In genomic region chr6:110491644-110492317, GRCh38 we compare ENCODE assay signal across 9 cellular contexts. TPM values are rescaled to one million over a fixed set of nuclear protein-coding genes. Genes with fewer than 3 reads are reported as not detected.
DNase-seq lines count a peak whose midpoint lies in the region; ATAC-seq, FAIRE-seq and TF ChIP-seq lines count a peak whose summit lies in the region.
"Had no signal": no experiment of that assay in that cellular context is flagged by ENCODE, and none has a peak within 500 bp of the region (broad histone marks: within the 10 kb centered on the region; RNA-seq: fewer than 3 reads in every experiment).

No MANE protein-coding gene starts in this region.

- H3K9me1 ChIP-seq in keratinocyte (ENCODE audit: control insufficient read depth, extremely low read depth, insufficient read depth, low read length) = no peaks in the 10 kb centered on the region

- DNase-seq in A673 (ENCODE audit: low spot score) (peak; percentile 48), WERI-Rb-1 (no peak), keratinocyte (ENCODE audit: low read depth, low spot score) (no peak), KBM-7 (no peak), HepG2 (ENCODE audit: low spot score) (no peak), GDM1 (lab: John Stamatoyannopoulos, UW) (no peak), suprapubic skin (ENCODE audit: low spot score in 2 of 2) (no peak)
- DNase-seq: H9 had no signal

- H3K4me1 ChIP-seq in A673 (ENCODE audit: insufficient read depth, low read length, poor library complexity, severe bottlenecking) = peaks cover 13% of the 10 kb centered on the region
- peaks cover 38% of the 10 kb centered on the region for H3K4me1 ChIP-seq in KMS-11 (ENCODE audit: low read depth, poor library complexity, severe bottlenecking)
- H3K4me1 ChIP-seq in keratinocyte (ENCODE audit: control insufficient read depth, extremely low read depth, insufficient read depth, low read length) = peaks cover 14% of the 10 kb centered on the region
- 0 out of 2 replicates have a peak, but pooled peaks cover 17% of the 10 kb centered on the region for H3K4me1 ChIP-seq in HepG2 (ENCODE audit: insufficient read depth, low read length)
- H3K4me1 ChIP-seq in suprapubic skin = peaks cover 10% of the 10 kb centered on the region

- H3K27me3 ChIP-seq in A673 (replicated peaks; ENCODE audit: insufficient read depth, low read depth, low read length, poor library complexity) (no peaks in the 10 kb centered on the region), KMS-11 (ENCODE audit: insufficient read depth, low read depth) (no peaks in the 10 kb centered on the region), WERI-Rb-1 (ENCODE audit: insufficient read depth, low read depth, severe bottlenecking) (no peaks in the 10 kb centered on the region), keratinocyte (ENCODE audit: control insufficient read depth, extremely low read depth, insufficient read depth, low read length) (peaks cover 2% of the 10 kb centered on the region), HepG2 (ENCODE audit: control insufficient read depth in 1 of 2, insufficient read depth in 2 of 2, low read length in 2 of 2) (0 out of 5 replicates have a peak, but pooled peaks cover 0 to 4% of the 10 kb centered on the region in 2 experiments), suprapubic skin (no peaks in the 10 kb centered on the region)

- no TSS peak for BruUV-seq in A673 (replicated peaks; lab: Mats Ljungman, UMichigan)
- no TSS peak for BruUV-seq in HepG2 (replicated peaks; lab: Mats Ljungman, UMichigan)

- no peak for TF ChIP-seq CTCF in A673 (conservative IDR thresholded peaks at IDR 0.05; ENCODE audit: low read depth, low read length)
- TF ChIP-seq CTCF in KMS-11 (conservative IDR thresholded peaks at IDR 0.05; ENCODE audit: low read depth, low read length) = no peak
- TF ChIP-seq CTCF in WERI-Rb-1 (IDR thresholded peaks at IDR 0.05; ENCODE audit: low read depth, low read length) = no peak
- TF ChIP-seq CTCF in keratinocyte (optimal IDR thresholded peaks at IDR 0.05 in 1 of 3, IDR thresholded peaks at IDR 0.05 in 1 of 3, conservative IDR thresholded peaks at IDR 0.05 in 1 of 3; ENCODE audit: extremely low read depth in 1 of 3, insufficient read depth in 2 of 3, low read length in 3 of 3) = no peak
- TF ChIP-seq CTCF in HepG2 (CRISPR knock-in tag; IDR thresholded peaks at IDR 0.05) = no peak
- no peak for TF ChIP-seq CTCF in suprapubic skin (IDR thresholded peaks at IDR 0.05)

- dilution Hi-C loops in keratinocyte (cut with MboI; ENCODE audit: extremely low pct_ligation_motif_present, low sequenced_read_pairs) = no loop called here

- POLR2A ChIA-PET in A673 (lab: Charles Lee; ENCODE audit: low non-redundant PET) = no interaction called here
- POLR2A ChIA-PET in HepG2 (lab: Yijun Ruan, JAX) = no interaction called here

- CTCF ChIA-PET in A673 (lab: Charles Lee) (no interaction called here), HepG2 (lab: Yijun Ruan, JAX; ENCODE audit: low intra/inter-chr PET ratio, low total read pairs) (no interaction called here)

- H3K4me3 ChIP-seq in A673 (ENCODE audit: low read depth, low read length, poor library complexity, severe bottlenecking) (no peak overlapping the region), KMS-11 (IDR thresholded peaks at IDR 0.05; ENCODE audit: insufficient read depth, low read depth, low read length) (no peak overlapping the region), WERI-Rb-1 (ENCODE audit: low read depth, low read length) (no peak overlapping the region), keratinocyte (ENCODE audit: control insufficient read depth in 2 of 3, extremely low read depth in 1 of 3, insufficient read depth in 2 of 3, low read depth in 1 of 3, low read length in 3 of 3) (peak overlapping the region in 1 of 3 experiments; percentile 3), HepG2 (replicated peaks in 1 of 3; ENCODE audit: insufficient read depth in 1 of 3, low read depth in 2 of 3, low read length in 3 of 3) (no peak overlapping the region), suprapubic skin (no peak overlapping the region)

- H2AFZ ChIP-seq in KMS-11 (ENCODE audit: low read depth) (peak overlapping the region; percentile 40; the same call in 1 of the 2 replicates), keratinocyte (ENCODE audit: control insufficient read depth, low read length) (peak overlapping the region; percentile 68), HepG2 (ENCODE audit: low read length) (no peak overlapping the region)

- H3K4me2 ChIP-seq in KMS-11 = peak overlapping the region; percentile 80
- peak overlapping the region; percentile 79 for H3K4me2 ChIP-seq in keratinocyte (ENCODE audit: control insufficient read depth, extremely low read depth, insufficient read depth, low read depth, low read length)
- no peak overlapping the region for H3K4me2 ChIP-seq in HepG2 (ENCODE audit: low read depth, low read length)

- H3K36me3 ChIP-seq in A673 (ENCODE audit: insufficient read depth, low read length, poor library complexity, severe bottlenecking) = no peaks in the 10 kb centered on the region
- H3K36me3 ChIP-seq in KMS-11 (ENCODE audit: insufficient read depth) = no peaks in the 10 kb centered on the region
- no peaks in the 10 kb centered on the region for H3K36me3 ChIP-seq in WERI-Rb-1
- no peaks in the 10 kb centered on the region for H3K36me3 ChIP-seq in keratinocyte (ENCODE audit: control insufficient read depth in 2 of 2, extremely low read depth in 1 of 2, insufficient read depth in 2 of 2, low read length in 2 of 2)
- no peaks in the 10 kb centered on the region for H3K36me3 ChIP-seq in HepG2 (replicated peaks in 1 of 2; ENCODE audit: control insufficient read depth in 1 of 2, insufficient read depth in 2 of 2, low read length in 2 of 2)
- no peaks in the 10 kb centered on the region for H3K36me3 ChIP-seq in suprapubic skin

- H3K27ac ChIP-seq in A673 (ENCODE audit: low read depth, low read length, poor library complexity, severe bottlenecking) = peak overlapping the region; percentile 43
- peak overlapping the region; percentile 89 for H3K27ac ChIP-seq in KMS-11
- H3K27ac ChIP-seq in WERI-Rb-1 = peak overlapping the region; percentile 28
- peak overlapping the region; percentile 28 for H3K27ac ChIP-seq in keratinocyte (ENCODE audit: control insufficient read depth, insufficient read depth, low read length)
- no peak overlapping the region for H3K27ac ChIP-seq in HepG2 (ENCODE audit: extremely low read length, insufficient read depth, low read length)
- no peak overlapping the region for H3K27ac ChIP-seq in suprapubic skin

- intact Hi-C loops in A673 (cut with micrococcal nuclease; ENCODE audit: unreplicated experiment) (no loop called here), HepG2 (cut with micrococcal nuclease; ENCODE audit: unreplicated experiment) (no loop called here)

- TF ChIP-seq EP300 in HepG2 (IDR thresholded peaks at IDR 0.05; ENCODE audit: low read depth in 2 of 2, low read length in 2 of 2) (no peak), HepG2 (CRISPR knock-in tag; IDR thresholded peaks at IDR 0.05; ENCODE audit: borderline replicate concordance) (no peak), suprapubic skin (IDR thresholded peaks at IDR 0.05) (no peak)

- WGBS in HepG2 (ENCODE audit: low lambda C conversion rate) = 50% methylated on average over 7 of the region's 7 CpGs
- 30% methylated on average over 7 of the region's 7 CpGs for WGBS in suprapubic skin

- H3K9me3 ChIP-seq in A673 (ENCODE audit: low read depth, low read length, poor library complexity, severe bottlenecking) (no peaks in the 10 kb centered on the region), WERI-Rb-1 (ENCODE audit: severe bottlenecking) (no peaks in the 10 kb centered on the region), keratinocyte (ENCODE audit: control insufficient read depth, low read depth, low read length) (no peaks in the 10 kb centered on the region), HepG2 (ENCODE audit: low read length) (no peaks in the 10 kb centered on the region), suprapubic skin (no peaks in the 10 kb centered on the region)

- H3K9ac ChIP-seq in KMS-11 = peak overlapping the region; percentile 54; the same call in 1 of the 2 replicates
- H3K9ac ChIP-seq in keratinocyte (ENCODE audit: control insufficient read depth, extremely low read depth, insufficient read depth, low read length) = peak overlapping the region; percentile 42
- no peak overlapping the region for H3K9ac ChIP-seq in HepG2 (ENCODE audit: insufficient read depth, low read depth, low read length)

- H4K20me1 ChIP-seq in KMS-11 (ENCODE audit: insufficient read depth) = no peaks in the 10 kb centered on the region
- no peaks in the 10 kb centered on the region for H4K20me1 ChIP-seq in keratinocyte (ENCODE audit: control insufficient read depth, extremely low read depth, insufficient read depth, low read length)
- no peaks in the 10 kb centered on the region for H4K20me1 ChIP-seq in HepG2 (ENCODE audit: insufficient read depth, low read length)

- H3K79me2 ChIP-seq in KMS-11 (ENCODE audit: insufficient read depth, low read depth) (no peaks in the 10 kb centered on the region), keratinocyte (ENCODE audit: control insufficient read depth, insufficient read depth, low read length) (no peaks in the 10 kb centered on the region), HepG2 (ENCODE audit: insufficient read depth, low read length) (no peaks in the 10 kb centered on the region)

- TF ChIP-seq POLR2A in HepG2 (IDR thresholded peaks at IDR 0.05; ENCODE audit: insufficient read depth in 1 of 2, low read depth in 2 of 2, low read length in 2 of 2) (no peak), suprapubic skin (IDR thresholded peaks at IDR 0.05) (no peak)

- ATAC-seq in HepG2 = no peak

- no peak for TF ChIP-seq RAD21 in HepG2 (CRISPR knock-in tag; IDR thresholded peaks at IDR 0.05)

- FAIRE-seq in keratinocyte (lab: Jason Lieb, UNC) (peak; percentile 86), HepG2 (lab: Jason Lieb, UNC) (no peak)

- in situ Hi-C loops in KBM-7 (cut with MboI; ENCODE audit: low pct_unique_long_range_greater_than_20kb, low sequenced_read_pairs) = no loop called here
- in situ Hi-C loops in HepG2 (cut with HindIII; ENCODE audit: extremely low pct_ligation_motif_present, low pct_unique_long_range_greater_than_20kb) = no loop called here

RNA-seq across cellular contexts. Expression of gene SLC22A16, which starts 15.4 kb away (rescaled TPM):
- total RNA-seq in A673 (2021) = 0.15 TPM in 1 of 2 replicates, not detected in the other
- 0.04 TPM in 1 of 3 replicates, not detected in the others for polyA plus RNA-seq in keratinocyte
- polyA plus RNA-seq in keratinocyte (2011; ENCODE audit: low read depth) = not detected
- polyA plus RNA-seq in keratinocyte (2011; cell fraction: cytosol; rRNA removed) = not detected in 2 replicates
- not detected in 2 replicates for polyA plus RNA-seq in keratinocyte (2011; cell fraction: nucleus; rRNA removed)
- not detected in 2 replicates for polyA plus RNA-seq in keratinocyte (2012; ENCODE audit: low replicate concordance)
- polyA minus RNA-seq in keratinocyte = not detected in 3 replicates
- polyA minus RNA-seq in keratinocyte (2011; cell fraction: cytosol; rRNA and poly(A)+ RNA removed) = not detected
- not detected in 2 replicates for polyA minus RNA-seq in keratinocyte (2011; cell fraction: nucleus; rRNA and poly(A)+ RNA removed)
- total RNA-seq in HepG2 (2016; rRNA removed; fragmentation: Illumina TruSeq; extraction: Trizol) = not detected in 2 replicates
- not detected in 2 replicates for total RNA-seq in HepG2 (2016; cell fraction: cytosol; rRNA removed; fragmentation: Illumina TruSeq; extraction: Trizol; ENCODE audit: low read depth)
- not detected in 2 replicates for total RNA-seq in HepG2 (2016; cell fraction: insoluble cytoplasmic fraction; rRNA removed; fragmentation: Illumina TruSeq; extraction: Trizol)
- total RNA-seq in HepG2 (2016; cell fraction: membrane; rRNA removed; fragmentation: Illumina TruSeq; extraction: Trizol) = not detected in 2 replicates
- total RNA-seq in HepG2 (2016; cell fraction: nucleus; rRNA removed; fragmentation: Illumina TruSeq; extraction: Trizol) = not detected in 2 replicates
- 0.04 and 0.16 TPM in 2 replicates for polyA plus RNA-seq in HepG2 (2011; rRNA removed)
- polyA plus RNA-seq in HepG2 (2011; cell fraction: cytosol; rRNA removed) = 0.12 TPM in 2 replicates
- 0.16 and 0.26 TPM in 2 replicates for polyA plus RNA-seq in HepG2 (2011; cell fraction: nucleus; rRNA removed)
- 0.32 and 0.34 TPM in 2 replicates for polyA plus RNA-seq in HepG2 (2012)
- not detected in 2 replicates for polyA plus RNA-seq in HepG2 (2016; cell fraction: cytosol; fragmentation: Illumina TruSeq; extraction: Trizol; ENCODE audit: low read depth)
- polyA plus RNA-seq in HepG2 (2016; cell fraction: insoluble cytoplasmic fraction; fragmentation: Illumina TruSeq; extraction: Trizol; ENCODE audit: low read depth) = not detected in 2 replicates
- not detected in 2 replicates for polyA plus RNA-seq in HepG2 (2016; cell fraction: membrane; fragmentation: Illumina TruSeq; extraction: Trizol; ENCODE audit: low read depth)
- polyA plus RNA-seq in HepG2 (2016; cell fraction: nucleus; fragmentation: Illumina TruSeq; extraction: Trizol; ENCODE audit: insufficient read depth, low read depth) = not detected in 2 replicates
- polyA minus RNA-seq in HepG2 (2011; rRNA and poly(A)+ RNA removed; ENCODE audit: low replicate concordance) = 0.26 TPM in 1 of 2 replicates, not detected in the other
- polyA minus RNA-seq in HepG2 (2011; cell fraction: cytosol; rRNA and poly(A)+ RNA removed) = not detected in 2 replicates
- polyA minus RNA-seq in HepG2 (2011; cell fraction: nucleus; rRNA and poly(A)+ RNA removed) = not detected in 2 replicates
- total RNA-seq in suprapubic skin = not detected
- total RNA-seq: H9 had no signal

Comparison
In these comparisons a context has a peak if more than half of its experiments do, and no peak if none do; other contexts are left out.
1. H3K27ac ChIP-seq: peak in A673 (single experiment), KMS-11 (single experiment), WERI-Rb-1 (single experiment) and keratinocyte (single experiment); none in HepG2 (single experiment) and suprapubic skin (single experiment).